ENCODE assay signal across 1 cellular context in genomic region chr9:136502940-136503550, GRCh38.
A peak's percentile ranks its signal among the peaks of the same experiment; 100 is the strongest.
TF ChIP-seq lines count a peak whose summit lies in the region.

No MANE protein-coding gene starts in this region.

TF ChIP-seq in HepG2, 621 proteins besides CTCF, POLR2A, EP300 and RAD21:
- TF ChIP-seq STAG1 (CRISPR knock-in tag; IDR thresholded peaks at IDR 0.05) (peak; percentile 24; the same call in 1 of the 2 replicates), ZNF761 (CRISPR knock-in tag; conservative IDR thresholded peaks at IDR 0.05) (no peak), KDM4B (CRISPR knock-in tag; IDR thresholded peaks at IDR 0.05) (no peak), LBX2 (CRISPR knock-in tag; IDR thresholded peaks at IDR 0.05; ENCODE audit: borderline replicate concordance) (no peak), HNRNPL (IDR thresholded peaks at IDR 0.05; ENCODE audit: low read depth, low read length) (0 out of 2 replicates have a peak, but pooled peaks have one; percentile 52), ZNF550 (CRISPR knock-in tag; IDR thresholded peaks at IDR 0.05; ENCODE audit: borderline replicate concordance) (no peak)
